ENCODE assay signal across 30 cellular contexts in the genomic region with DNA sequence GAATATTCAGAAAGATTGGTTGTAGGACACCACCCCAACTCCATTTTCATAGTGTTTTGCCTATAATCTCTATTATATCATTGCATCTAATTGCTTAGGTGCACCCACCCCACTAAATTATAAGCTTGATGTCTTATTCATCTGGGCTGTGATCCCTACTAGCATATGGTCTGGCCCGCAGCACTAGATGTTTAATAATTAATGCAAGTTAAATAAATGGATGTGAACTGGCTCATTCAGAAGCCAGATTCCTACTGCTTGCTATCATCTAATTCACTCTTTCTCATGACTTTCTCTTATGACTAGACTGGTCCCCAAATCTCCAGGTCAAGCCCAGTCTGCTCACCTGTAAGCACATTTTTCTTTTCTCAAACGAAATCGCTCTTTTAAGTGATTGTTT.
"Had no signal": no experiment of that assay in that cellular context is flagged by ENCODE, and none has a peak within 500 bp of the region (broad histone marks: within the 10 kb centered on the region; RNA-seq: fewer than 3 reads in every experiment).

No MANE protein-coding gene starts in this region.

- H3K27me3 Mint-ChIP-seq: activated naive CD8-positive, alpha-beta T cell; progenitor cell of endocrine pancreas had no signal

- FAIRE-seq: bronchial epithelial cell, colon, endometrium, frontal cortex, small intestine had no signal

- H3K4me1 Mint-ChIP-seq: stimulated activated effector memory CD8-positive, alpha-beta T cell treated with anti-CD3 and anti-CD28 coated beads, Interleukin-12 subunit alpha, Interleukin-12 subunit beta, amount 100 ng/mL, for 72 hours had no signal

- DNase-seq: activated CD4-positive, alpha-beta T cell treated with anti-CD3 and anti-CD28 coated beads for 4 hours; activated CD4-positive, alpha-beta T cell treated with anti-CD3 and anti-CD28 coated beads, Interleukin-2, amount 50 U/mL, for 4 hours; activated CD4-positive, CD25-positive, alpha-beta regulatory T cell; activated naive CD4-positive, alpha-beta T cell treated with Interleukin-2 at 50 U/mL for 16 hours; activated T-cell treated with anti-CD3 and anti-CD28 coated beads for 4 hours; activated T-cell treated with anti-CD3 and anti-CD28 coated beads, Interleukin-2, amount 50 U/mL, for 72 hours; anterior cingulate cortex; dermis blood vessel endothelial cell; effector CD4-positive, alpha-beta T cell; islet precursor cell; left cardiac atrium; mammary epithelial cell; naive B cell; nephron progenitor cell; retina; sigmoid colon; small intestine; stimulated activated CD4-positive, alpha-beta T cell treated with anti-CD3 and anti-CD28 coated beads, Interleukin-4, amount 100 ng/mL, for 24 hours; uterus had no signal

- H3K9me3 ChIP-seq: neutrophil, thoracic aorta, uterus had no signal

- H3K36me3 Mint-ChIP-seq: stimulated activated effector memory CD8-positive, alpha-beta T cell treated with anti-CD3 and anti-CD28 coated beads, Interleukin-12 subunit alpha, Interleukin-12 subunit beta, amount 100 ng/mL, for 72 hours had no signal

- H3K27ac Mint-ChIP-seq: activated naive CD8-positive, alpha-beta T cell; activated T-cell treated with anti-CD3 and anti-CD28 coated beads, Interleukin-2, amount 50 U/mL, for 72 hours; nephron progenitor cell; progenitor cell of endocrine pancreas; stimulated activated effector memory CD8-positive, alpha-beta T cell treated with anti-CD3 and anti-CD28 coated beads, Interleukin-12 subunit alpha, Interleukin-12 subunit beta, amount 100 ng/mL, for 72 hours; stimulated activated naive CD8-positive, alpha-beta T cell treated with anti-CD3 and anti-CD28 coated beads, Interleukin-15, Interleukin-2, amounts not matched to agents 100 ng/mL and 50 ng/mL, for 24 hours had no signal

- H3K36me3 ChIP-seq: neutrophil, sigmoid colon, thoracic aorta, uterus had no signal

- H3K27me3 ChIP-seq: sigmoid colon, uterus had no signal

- ATAC-seq: activated T-cell treated with anti-CD3 and anti-CD28 coated beads, Interleukin-2, amount 50 U/mL, for 72 hours; left cardiac atrium; stimulated activated effector memory CD8-positive, alpha-beta T cell treated with anti-CD3 and anti-CD28 coated beads, Interleukin-12 subunit alpha, Interleukin-12 subunit beta, amount 100 ng/mL, for 72 hours had no signal

- H3K4me3 Mint-ChIP-seq: activated naive CD8-positive, alpha-beta T cell; activated T-cell treated with anti-CD3 and anti-CD28 coated beads, Interleukin-2, amount 50 U/mL, for 72 hours; nephron progenitor cell; stimulated activated effector memory CD8-positive, alpha-beta T cell treated with anti-CD3 and anti-CD28 coated beads, Interleukin-12 subunit alpha, Interleukin-12 subunit beta, amount 100 ng/mL, for 72 hours; stimulated activated naive CD8-positive, alpha-beta T cell treated with anti-CD3 and anti-CD28 coated beads, Interleukin-15, Interleukin-2, amounts not matched to agents 100 ng/mL and 50 ng/mL, for 24 hours had no signal

- H3K4me1 ChIP-seq: sigmoid colon, uterus had no signal

- H3K27ac ChIP-seq: epithelial cell of prostate, neutrophil, sigmoid colon, thoracic aorta, uterus had no signal

- H3K4me3 ChIP-seq: sigmoid colon, thoracic aorta, uterus had no signal
